12 cellular contexts compared by ENCODE assay signal in the genomic region with DNA sequence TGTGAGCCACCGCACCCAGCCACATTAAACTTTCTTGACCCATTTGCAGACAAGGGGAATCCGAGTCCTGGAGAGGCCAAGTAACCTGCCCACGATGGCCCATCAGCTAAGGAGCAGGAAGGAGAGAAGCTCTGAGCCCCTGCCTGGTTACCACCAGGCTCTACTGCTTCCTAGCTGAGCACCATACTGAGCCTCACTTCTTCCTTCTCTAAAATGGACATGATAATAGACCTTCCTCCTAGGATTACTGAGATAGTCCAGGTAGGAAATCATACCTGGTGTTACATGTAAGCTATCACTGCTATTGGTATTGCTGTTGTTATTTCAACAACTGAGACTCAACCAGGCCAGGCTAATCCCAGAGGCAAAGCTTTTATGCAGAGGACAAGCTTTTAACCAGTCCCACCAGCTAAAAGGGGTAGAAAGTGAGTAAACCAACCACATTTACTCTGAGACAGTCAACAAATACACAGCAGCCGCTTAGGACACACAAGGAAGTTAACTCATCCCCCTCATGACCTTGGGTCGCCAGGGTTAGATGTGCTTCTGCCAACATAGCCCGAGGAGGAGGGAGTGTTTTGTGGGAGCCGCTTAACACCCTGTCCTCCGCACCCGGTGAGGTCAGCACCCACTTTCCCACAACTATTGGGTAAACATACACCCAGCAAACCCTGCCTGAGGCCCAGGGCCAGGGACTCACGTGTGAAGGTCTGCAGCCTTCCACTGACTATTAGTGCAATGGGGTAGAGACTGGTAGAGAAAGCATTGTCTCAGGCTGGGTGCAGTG. TPM values are rescaled to one million over a fixed set of nuclear protein-coding genes. Genes with fewer than 3 reads are reported as not detected.
DNase-seq lines count a peak whose midpoint lies in the region; ATAC-seq, FAIRE-seq and TF ChIP-seq lines count a peak whose summit lies in the region.
"Had no signal": no experiment of that assay in that cellular context is flagged by ENCODE, and none has a peak within 500 bp of the region (broad histone marks: within the 10 kb centered on the region; RNA-seq: fewer than 3 reads in every experiment).

No MANE protein-coding gene starts in this region.

- no peak overlapping the region for H3K4me3 ChIP-seq in AG10803 (ENCODE audit: low read length)
- no peak overlapping the region for H3K4me3 ChIP-seq in astrocyte of the spinal cord (ENCODE audit: low read depth, low read length)
- no peak overlapping the region for H3K4me3 ChIP-seq in HepG2 (replicated peaks in 1 of 3; ENCODE audit: insufficient read depth in 1 of 3, low read depth in 2 of 3, low read length in 3 of 3)
- H3K4me3 ChIP-seq: GM12878 had no signal

- no peaks in the 10 kb centered on the region for H4K20me1 ChIP-seq in HepG2 (ENCODE audit: insufficient read depth, low read length)

- no peak overlapping the region for H2AFZ ChIP-seq in HepG2 (ENCODE audit: low read length)

- H3K4me2 ChIP-seq in HepG2 (ENCODE audit: low read depth, low read length), result peak overlapping the region; percentile 44

- peaks cover 25% of the 10 kb centered on the region for H3K4me1 ChIP-seq in HepG2 (ENCODE audit: insufficient read depth, low read length)

- TF ChIP-seq CTCF in AG10803 (conservative IDR thresholded peaks at IDR 0.05; ENCODE audit: low read length) (no peak), astrocyte of the spinal cord (IDR thresholded peaks at IDR 0.05; ENCODE audit: low read depth, low read length) (no peak), HepG2 (CRISPR knock-in tag; IDR thresholded peaks at IDR 0.05) (no peak), omental fat pad (IDR thresholded peaks at IDR 0.05) (no peak)

- TF ChIP-seq RAD21 in HepG2 (CRISPR knock-in tag; IDR thresholded peaks at IDR 0.05), result no peak

- ATAC-seq in HepG2 (peak; percentile 65), omental fat pad (ENCODE audit: low FRiP score) (no peak)
- ATAC-seq: GM12878 had no signal

- no peak overlapping the region for H3K9ac ChIP-seq in HepG2 (ENCODE audit: insufficient read depth, low read depth, low read length)

- no peak for TF ChIP-seq POLR2A in HepG2 (IDR thresholded peaks at IDR 0.05; ENCODE audit: insufficient read depth in 1 of 2, low read depth in 2 of 2, low read length in 2 of 2)

- FAIRE-seq in HepG2 (lab: Jason Lieb, UNC) (peak; percentile 56), GM19239 (lab: Jason Lieb, UNC) (no peak)
- FAIRE-seq: GM12878 had no signal

- no TSS peak for BruUV-seq in HepG2 (replicated peaks; lab: Mats Ljungman, UMichigan)

- CTCF ChIA-PET in HepG2 (lab: Yijun Ruan, JAX; ENCODE audit: low intra/inter-chr PET ratio, low total read pairs), result interaction anchor here (1.0 kb wide), 1 partner anchor 10 kb away, joined by 3 read pairs; no protein-coding TSS in a partner anchor

- POLR2A ChIA-PET in HepG2 (lab: Yijun Ruan, JAX), result no interaction called here

- DNase-seq in AG10803 (ENCODE audit: low read depth) (peak; percentile 75), MV-4-11 (lab: John Stamatoyannopoulos, UW) (peak; percentile 95), astrocyte of the spinal cord (ENCODE audit: low read depth, low spot score) (peak; percentile 32), HepG2 (ENCODE audit: low spot score) (peak; percentile 69), NCI-H446 (lab: John Stamatoyannopoulos, UW) (no peak), omental fat pad (ENCODE audit: low spot score) (no peak), GM19239 (ENCODE audit: insufficient read length, low spot score) (no peak), 8988T (no peak)
- DNase-seq: activated CD4-positive, alpha-beta T cell treated with anti-CD3 and anti-CD28 coated beads for 48 hours; activated naive CD8-positive, alpha-beta T cell treated with anti-CD3 and anti-CD28 coated beads, Interleukin-2, amount 10 ng/mL, durations not matched to agents 7 days and 5 days had no signal

- H3K9me3 ChIP-seq in HepG2 (ENCODE audit: low read length), result no peaks in the 10 kb centered on the region

- intact Hi-C loops in HepG2 (cut with micrococcal nuclease; ENCODE audit: unreplicated experiment), result no loop called here

- no peak overlapping the region for H3K27ac ChIP-seq in HepG2 (ENCODE audit: extremely low read length, insufficient read depth, low read length)
- H3K27ac ChIP-seq: C4-2B had no signal

- WGBS in HepG2 (ENCODE audit: low lambda C conversion rate), result 34% methylated on average over 6 of the region's 10 CpGs

- H3K27me3 ChIP-seq in HepG2 (ENCODE audit: control insufficient read depth in 1 of 2, insufficient read depth in 2 of 2, low read length in 2 of 2), result peaks cover 0 to 12% of the 10 kb centered on the region in 2 experiments; a peak in 3 of 5 replicates

- no peaks in the 10 kb centered on the region for H3K79me2 ChIP-seq in HepG2 (ENCODE audit: insufficient read depth, low read length)

- no peak for TF ChIP-seq EP300 in HepG2 (IDR thresholded peaks at IDR 0.05; ENCODE audit: low read depth in 2 of 2, low read length in 2 of 2)
- no peak for TF ChIP-seq EP300 in HepG2 (CRISPR knock-in tag; IDR thresholded peaks at IDR 0.05; ENCODE audit: borderline replicate concordance)

- in situ Hi-C loops in astrocyte of the spinal cord (cut with HindIII; ENCODE audit: low sequenced_read_pairs) (no loop called here), HepG2 (cut with HindIII; ENCODE audit: extremely low pct_ligation_motif_present, low pct_unique_long_range_greater_than_20kb) (no loop called here)

- no peaks in the 10 kb centered on the region for H3K36me3 ChIP-seq in HepG2 (replicated peaks in 1 of 2; ENCODE audit: control insufficient read depth in 1 of 2, insufficient read depth in 2 of 2, low read length in 2 of 2)

RNA-seq across cellular contexts. Expression of a gene that starts 20.6 kb away (rescaled TPM):
- total RNA-seq in HepG2 (2016; rRNA removed; fragmentation: Illumina TruSeq; extraction: Trizol) (0.07 TPM in 1 of 2 replicates, not detected in the other), omental fat pad (10 to 100 TPM in 2 of 4 donors, 1 to 10 TPM in 2; 4.2 to 12.4 (median 8.9) TPM)
- total RNA-seq in HepG2 (2016; cell fraction: cytosol; rRNA removed; fragmentation: Illumina TruSeq; extraction: Trizol; ENCODE audit: low read depth), result not detected in 2 replicates
- total RNA-seq in HepG2 (2016; cell fraction: insoluble cytoplasmic fraction; rRNA removed; fragmentation: Illumina TruSeq; extraction: Trizol), result 0.13 TPM in 1 of 2 replicates, not detected in the other
- not detected in 2 replicates for total RNA-seq in HepG2 (2016; cell fraction: membrane; rRNA removed; fragmentation: Illumina TruSeq; extraction: Trizol)
- total RNA-seq in HepG2 (2016; cell fraction: nucleus; rRNA removed; fragmentation: Illumina TruSeq; extraction: Trizol), result not detected in 2 replicates
- not detected in 2 replicates for polyA plus RNA-seq in HepG2 (2011; rRNA removed)
- polyA plus RNA-seq in HepG2 (2011; cell fraction: cytosol; rRNA removed), result 0.03 and 0.04 TPM in 2 replicates
- polyA plus RNA-seq in HepG2 (2011; cell fraction: nucleus; rRNA removed), result not detected in 2 replicates
- 0.07 TPM in 1 of 2 replicates, not detected in the other for polyA plus RNA-seq in HepG2 (2012)
- not detected in 2 replicates for polyA plus RNA-seq in HepG2 (2016; cell fraction: cytosol; fragmentation: Illumina TruSeq; extraction: Trizol; ENCODE audit: low read depth)
- not detected in 2 replicates for polyA plus RNA-seq in HepG2 (2016; cell fraction: insoluble cytoplasmic fraction; fragmentation: Illumina TruSeq; extraction: Trizol; ENCODE audit: low read depth)
- not detected in 2 replicates for polyA plus RNA-seq in HepG2 (2016; cell fraction: membrane; fragmentation: Illumina TruSeq; extraction: Trizol; ENCODE audit: low read depth)
- polyA plus RNA-seq in HepG2 (2016; cell fraction: nucleus; fragmentation: Illumina TruSeq; extraction: Trizol; ENCODE audit: insufficient read depth, low read depth), result 0.36 TPM in 1 of 2 replicates, not detected in the other
- 258 TPM in 1 of 2 replicates, not detected in the other for polyA minus RNA-seq in HepG2 (2011; rRNA and poly(A)+ RNA removed; ENCODE audit: low replicate concordance)
- polyA minus RNA-seq in HepG2 (2011; cell fraction: cytosol; rRNA and poly(A)+ RNA removed), result 0.88 TPM in 1 of 2 replicates, not detected in the other
- polyA minus RNA-seq in HepG2 (2011; cell fraction: nucleus; rRNA and poly(A)+ RNA removed), result 0.64 TPM in 1 of 2 replicates, not detected in the other
- total RNA-seq: activated naive CD8-positive, alpha-beta T cell treated with anti-CD3 and anti-CD28 coated beads, Interleukin-2, amount 10 ng/mL, durations not matched to agents 7 days and 5 days; GM12878 had no signal

RNA-seq across cellular contexts. Expression of a gene that starts 29.5 kb away (rescaled TPM):
- total RNA-seq in HepG2 (2016; rRNA removed; fragmentation: Illumina TruSeq; extraction: Trizol) (8.2 and 18.1 TPM in 2 replicates), omental fat pad (10 to 100 TPM; 19.0 to 37.2 (median 28.7) TPM)
- total RNA-seq in HepG2 (2016; cell fraction: cytosol; rRNA removed; fragmentation: Illumina TruSeq; extraction: Trizol; ENCODE audit: low read depth), result 1.8 and 2.1 TPM in 2 replicates
- total RNA-seq in HepG2 (2016; cell fraction: insoluble cytoplasmic fraction; rRNA removed; fragmentation: Illumina TruSeq; extraction: Trizol), result 8.2 and 16.7 TPM in 2 replicates
- total RNA-seq in HepG2 (2016; cell fraction: membrane; rRNA removed; fragmentation: Illumina TruSeq; extraction: Trizol), result 4.8 and 6.4 TPM in 2 replicates
- total RNA-seq in HepG2 (2016; cell fraction: nucleus; rRNA removed; fragmentation: Illumina TruSeq; extraction: Trizol), result 15.4 and 17.8 TPM in 2 replicates
- polyA plus RNA-seq in HepG2 (2011; rRNA removed), result 21.3 and 22.8 TPM in 2 replicates
- 18.4 and 25.0 TPM in 2 replicates for polyA plus RNA-seq in HepG2 (2011; cell fraction: cytosol; rRNA removed)
- 9.9 and 15.3 TPM in 2 replicates for polyA plus RNA-seq in HepG2 (2011; cell fraction: nucleus; rRNA removed)
- polyA plus RNA-seq in HepG2 (2012), result 12.4 and 18.5 TPM in 2 replicates
- 1.5 and 1.6 TPM in 2 replicates for polyA plus RNA-seq in HepG2 (2016; cell fraction: cytosol; fragmentation: Illumina TruSeq; extraction: Trizol; ENCODE audit: low read depth)
- 6.6 and 8.2 TPM in 2 replicates for polyA plus RNA-seq in HepG2 (2016; cell fraction: insoluble cytoplasmic fraction; fragmentation: Illumina TruSeq; extraction: Trizol; ENCODE audit: low read depth)
- polyA plus RNA-seq in HepG2 (2016; cell fraction: membrane; fragmentation: Illumina TruSeq; extraction: Trizol; ENCODE audit: low read depth), result 3.4 and 3.7 TPM in 2 replicates
- polyA plus RNA-seq in HepG2 (2016; cell fraction: nucleus; fragmentation: Illumina TruSeq; extraction: Trizol; ENCODE audit: insufficient read depth, low read depth), result 24.0 and 24.3 TPM in 2 replicates
- polyA minus RNA-seq in HepG2 (2011; rRNA and poly(A)+ RNA removed; ENCODE audit: low replicate concordance), result 18.9 and 43.4 TPM in 2 replicates
- 11.5 and 13.4 TPM in 2 replicates for polyA minus RNA-seq in HepG2 (2011; cell fraction: cytosol; rRNA and poly(A)+ RNA removed)
- 9.5 and 14.4 TPM in 2 replicates for polyA minus RNA-seq in HepG2 (2011; cell fraction: nucleus; rRNA and poly(A)+ RNA removed)

RNA-seq across cellular contexts. Expression of a gene that starts 50.5 kb away (rescaled TPM):
- total RNA-seq in HepG2 (2016; rRNA removed; fragmentation: Illumina TruSeq; extraction: Trizol) (18.6 and 31.6 TPM in 2 replicates), omental fat pad (10 to 100 TPM; 37.4 to 62.6 (median 51.0) TPM)
- 6.7 and 8.0 TPM in 2 replicates for total RNA-seq in HepG2 (2016; cell fraction: cytosol; rRNA removed; fragmentation: Illumina TruSeq; extraction: Trizol; ENCODE audit: low read depth)
- 19.9 and 29.3 TPM in 2 replicates for total RNA-seq in HepG2 (2016; cell fraction: insoluble cytoplasmic fraction; rRNA removed; fragmentation: Illumina TruSeq; extraction: Trizol)
- 15.5 and 16.3 TPM in 2 replicates for total RNA-seq in HepG2 (2016; cell fraction: membrane; rRNA removed; fragmentation: Illumina TruSeq; extraction: Trizol)
- total RNA-seq in HepG2 (2016; cell fraction: nucleus; rRNA removed; fragmentation: Illumina TruSeq; extraction: Trizol), result 28.0 and 32.7 TPM in 2 replicates
- 39.6 and 41.4 TPM in 2 replicates for polyA plus RNA-seq in HepG2 (2011; rRNA removed)
- polyA plus RNA-seq in HepG2 (2011; cell fraction: cytosol; rRNA removed), result 45.2 and 49.1 TPM in 2 replicates
- 18.7 and 22.3 TPM in 2 replicates for polyA plus RNA-seq in HepG2 (2011; cell fraction: nucleus; rRNA removed)
- 21.5 and 23.6 TPM in 2 replicates for polyA plus RNA-seq in HepG2 (2012)
- polyA plus RNA-seq in HepG2 (2016; cell fraction: cytosol; fragmentation: Illumina TruSeq; extraction: Trizol; ENCODE audit: low read depth), result 6.1 and 7.7 TPM in 2 replicates
- 22.1 and 24.0 TPM in 2 replicates for polyA plus RNA-seq in HepG2 (2016; cell fraction: insoluble cytoplasmic fraction; fragmentation: Illumina TruSeq; extraction: Trizol; ENCODE audit: low read depth)
- 12.0 and 13.6 TPM in 2 replicates for polyA plus RNA-seq in HepG2 (2016; cell fraction: membrane; fragmentation: Illumina TruSeq; extraction: Trizol; ENCODE audit: low read depth)
- polyA plus RNA-seq in HepG2 (2016; cell fraction: nucleus; fragmentation: Illumina TruSeq; extraction: Trizol; ENCODE audit: insufficient read depth, low read depth), result 48.4 and 49.7 TPM in 2 replicates
- 35.9 and 66.9 TPM in 2 replicates for polyA minus RNA-seq in HepG2 (2011; rRNA and poly(A)+ RNA removed; ENCODE audit: low replicate concordance)
- 17.9 TPM in 2 replicates for polyA minus RNA-seq in HepG2 (2011; cell fraction: cytosol; rRNA and poly(A)+ RNA removed)
- polyA minus RNA-seq in HepG2 (2011; cell fraction: nucleus; rRNA and poly(A)+ RNA removed), result 23.1 and 23.7 TPM in 2 replicates

Comparison
In these comparisons a context has a peak if more than half of its experiments do, and no peak if none do; other contexts are left out.
1. DNase-seq: peak in AG10803 (single experiment), MV-4-11 (single experiment), astrocyte of the spinal cord (single experiment) and HepG2 (single experiment); none in NCI-H446 (0 of 2), omental fat pad (single experiment), GM19239 (single experiment) and 8988T (single experiment).